In genomic region chr15:22980189-22981136, GRCh38 we compare ENCODE assay signal across 1 cellular context.
TF ChIP-seq lines count a peak whose summit lies in the region.

Gene CYFIP1 (minus strand): TSS chr15:22980368. CDS start chr15:22947285, 33,083 bp downstream.

TF ChIP-seq in HepG2, 621 proteins besides CTCF, POLR2A, EP300 and RAD21 (continued from another document and continues in another):
- TF ChIP-seq FUBP1 (CRISPR knock-in tag; IDR thresholded peaks at IDR 0.05; ENCODE audit: borderline replicate concordance) (no peak), TEAD3 (CRISPR knock-in tag; optimal IDR thresholded peaks at IDR 0.05; ENCODE audit: borderline replicate concordance) (no peak), RFX3 (CRISPR knock-in tag; IDR thresholded peaks at IDR 0.05) (no peak), ZNF138 (CRISPR knock-in tag; IDR thresholded peaks at IDR 0.05; ENCODE audit: low read depth) (no peak), ZNF543 (CRISPR knock-in tag; IDR thresholded peaks at IDR 0.05) (no peak; the same call in 1 of the 2 replicates), POLR2AphosphoS2 (IDR thresholded peaks at IDR 0.05; ENCODE audit: low read depth, low read length) (no peak), TBL1XR1 (IDR thresholded peaks at IDR 0.05; ENCODE audit: borderline replicate concordance, low read length, partially characterized antibody) (no peak), FOXO4 (CRISPR knock-in tag; conservative IDR thresholded peaks at IDR 0.05) (no peak), BRCA1 (CRISPR knock-in tag; IDR thresholded peaks at IDR 0.05) (no peak), RFX1 (IDR thresholded peaks at IDR 0.05) (no peak), ZNF281 (CRISPR knock-in tag; IDR thresholded peaks at IDR 0.05; ENCODE audit: borderline replicate concordance) (no peak), MIXL1 (CRISPR knock-in tag; IDR thresholded peaks at IDR 0.05) (no peak), ARNT (IDR thresholded peaks at IDR 0.05) (no peak), NFIB (CRISPR knock-in tag; IDR thresholded peaks at IDR 0.05; ENCODE audit: borderline replicate concordance) (no peak), EEA1 (CRISPR knock-in tag; IDR thresholded peaks at IDR 0.05; ENCODE audit: borderline replicate concordance) (no peak), SALL2 (CRISPR knock-in tag; IDR thresholded peaks at IDR 0.05) (no peak), TFDP1 (CRISPR knock-in tag; IDR thresholded peaks at IDR 0.05; ENCODE audit: borderline replicate concordance) (peak; percentile 39; the same call in 1 of the 2 replicates), ZNF280B (CRISPR knock-in tag; IDR thresholded peaks at IDR 0.05; ENCODE audit: borderline replicate concordance) (no peak), KLF15 (CRISPR knock-in tag; IDR thresholded peaks at IDR 0.05; ENCODE audit: borderline replicate concordance) (no peak), ZNF619 (CRISPR knock-in tag; IDR thresholded peaks at IDR 0.05) (no peak), MAX (IDR thresholded peaks at IDR 0.05) (no peak), MAFG (CRISPR knock-in tag; IDR thresholded peaks at IDR 0.05) (no peak), ZFX (CRISPR knock-in tag; IDR thresholded peaks at IDR 0.05; ENCODE audit: low read depth) (peak; percentile 71), PRDM4 (CRISPR knock-in tag; IDR thresholded peaks at IDR 0.05; ENCODE audit: borderline replicate concordance) (no peak), NFE2 (CRISPR knock-in tag; IDR thresholded peaks at IDR 0.05) (no peak), NFYB (CRISPR knock-in tag; IDR thresholded peaks at IDR 0.05) (no peak), REPIN1 (CRISPR knock-in tag; IDR thresholded peaks at IDR 0.05; ENCODE audit: borderline replicate concordance, low read depth) (peak; percentile 17; the same call in 1 of the 2 replicates), ZNF572 (CRISPR knock-in tag; IDR thresholded peaks at IDR 0.05) (no peak), PRDM10 (CRISPR knock-in tag; IDR thresholded peaks at IDR 0.05; ENCODE audit: low read depth) (peak; percentile 64; the same call in 1 of the 2 replicates), ZBTB14 (CRISPR knock-in tag; IDR thresholded peaks at IDR 0.05) (no peak), TMF1 (CRISPR knock-in tag; IDR thresholded peaks at IDR 0.05; ENCODE audit: low read depth) (no peak), ATF5 (CRISPR knock-in tag; IDR thresholded peaks at IDR 0.05; ENCODE audit: low read depth) (no peak), SRF (IDR thresholded peaks at IDR 0.05; ENCODE audit: low read depth, low read length) (no peak), ISL2 (CRISPR knock-in tag; IDR thresholded peaks at IDR 0.05) (peak; percentile 64; the same call in 1 of the 2 replicates), NR2F6 (IDR thresholded peaks at IDR 0.05) (no peak), NR2F6 (CRISPR knock-in tag; IDR thresholded peaks at IDR 0.05) (no peak), ZNF678 (CRISPR knock-in tag; IDR thresholded peaks at IDR 0.05) (no peak), GATAD1 (CRISPR knock-in tag; IDR thresholded peaks at IDR 0.05) (0 out of 2 replicates have a peak, but pooled peaks have one; percentile 33), PRMT3 (CRISPR knock-in tag; IDR thresholded peaks at IDR 0.05; ENCODE audit: borderline replicate concordance, low read depth) (no peak), ELK4 (CRISPR knock-in tag; IDR thresholded peaks at IDR 0.05; ENCODE audit: borderline replicate concordance) (no peak), NFKB2 (CRISPR knock-in tag; IDR thresholded peaks at IDR 0.05; ENCODE audit: borderline replicate concordance) (peak; percentile 74; the same call in 1 of the 2 replicates), FOXJ3 (CRISPR knock-in tag; IDR thresholded peaks at IDR 0.05; ENCODE audit: borderline replicate concordance) (no peak), ZNF672 (CRISPR knock-in tag; IDR thresholded peaks at IDR 0.05) (no peak), CREB3 (CRISPR knock-in tag; IDR thresholded peaks at IDR 0.05) (no peak)
